Comparison of ENCODE assay signal across 8 cellular contexts in genomic region chr10:79149662-79150443, GRCh38.
DNase-seq lines count a peak whose midpoint lies in the region; ATAC-seq and TF ChIP-seq lines count a peak whose summit lies in the region.

No MANE protein-coding gene starts in this region.

- no peak overlapping the region for H3K4me3 ChIP-seq in AG04450 (ENCODE audit: low read depth, low read length)
- H3K4me3 ChIP-seq in WERI-Rb-1 (ENCODE audit: low read depth, low read length) = no peak overlapping the region
- H3K4me3 ChIP-seq in dorsolateral prefrontal cortex = no peak overlapping the region
- H3K4me3 ChIP-seq in thymus (ENCODE audit: low read length) = no peak overlapping the region

- ATAC-seq in GM19397 (IDR thresholded peaks at IDR 0.05; ENCODE audit: unreplicated experiment) (peak; percentile 88), GM21526 (IDR thresholded peaks at IDR 0.05; ENCODE audit: low FRiP score, unreplicated experiment) (no peak)

- CTCF ChIA-PET in AG04450 (lab: Charles Lee) = no interaction called here

- H3K4me1 ChIP-seq in thymus (ENCODE audit: control insufficient read depth, insufficient read depth, low read length) = peaks cover 42% of the 10 kb centered on the region

- POLR2A ChIA-PET in AG04450 (lab: Yijun Ruan, JAX) = interaction anchor here (0.6 to 1.0 kb wide), 2 partner anchors 8 to 13 kb away, joined by 3 to 5 read pairs; no protein-coding TSS in a partner anchor

- intact Hi-C loops in dorsolateral prefrontal cortex (cut with DNase I) = loop anchor here (2.0 to 5.0 kb wide), 4 partner anchors 42 to 178 kb away; no protein-coding TSS in a partner anchor

- 54% methylated on average over 27 of the region's 27 CpGs for WGBS in thymus

- H3K27ac ChIP-seq in AG04450 (ENCODE audit: low read depth, low read length) = peak overlapping the region; percentile 91
- peak overlapping the region; percentile 60 for H3K27ac ChIP-seq in WERI-Rb-1
- H3K27ac ChIP-seq in dorsolateral prefrontal cortex = peak overlapping the region in 55 of 59 donors; percentile 56 to 91 (median 83)
- H3K27ac ChIP-seq in thymus (ENCODE audit: low read depth) = peak overlapping the region; percentile 33

- H3K36me3 ChIP-seq in WERI-Rb-1 (no peaks in the 10 kb centered on the region), thymus (ENCODE audit: control insufficient read depth, insufficient read depth) (peaks cover 3% of the 10 kb centered on the region)

- DNase-seq in AG04450 (ENCODE audit: low read depth, low spot score) (no peak), HPDE6-E6E7 (ENCODE audit: extremely low spot score) (peak; percentile 49), WERI-Rb-1 (peak; percentile 54), dorsolateral prefrontal cortex (no peak), mucosa of gallbladder (ENCODE audit: low spot score) (peak; percentile 70)

- H3K27me3 ChIP-seq in AG04450 (ENCODE audit: control insufficient read depth, insufficient read depth, low read length) (no peaks in the 10 kb centered on the region), WERI-Rb-1 (ENCODE audit: insufficient read depth, low read depth, severe bottlenecking) (no peaks in the 10 kb centered on the region), dorsolateral prefrontal cortex (no peaks in the 10 kb centered on the region), thymus (ENCODE audit: control insufficient read depth, insufficient read depth) (no peaks in the 10 kb centered on the region)

- no peak for TF ChIP-seq CTCF in AG04450 (IDR thresholded peaks at IDR 0.05; ENCODE audit: low read depth, low read length)
- TF ChIP-seq CTCF in WERI-Rb-1 (IDR thresholded peaks at IDR 0.05; ENCODE audit: low read depth, low read length) = no peak
- no peak for TF ChIP-seq CTCF in dorsolateral prefrontal cortex (IDR thresholded peaks at IDR 0.05 in 54 of 56, conservative IDR thresholded peaks at IDR 0.05 in 2 of 56; ENCODE audit: low read depth in 1 of 56, partially characterized antibody in 56 of 56)

- no peaks in the 10 kb centered on the region for H3K9me3 ChIP-seq in AG04450 (ENCODE audit: control insufficient read depth, insufficient read depth, low read length)
- no peaks in the 10 kb centered on the region for H3K9me3 ChIP-seq in WERI-Rb-1 (ENCODE audit: severe bottlenecking)
- H3K9me3 ChIP-seq in thymus (ENCODE audit: control insufficient read depth) = no peaks in the 10 kb centered on the region

Comparison
In these comparisons a context has a peak if more than half of its experiments do, and no peak if none do; other contexts are left out.
1. DNase-seq: peak in HPDE6-E6E7 (single experiment), WERI-Rb-1 (single experiment) and mucosa of gallbladder (single experiment); none in AG04450 (single experiment) and dorsolateral prefrontal cortex (0 of 10).
2. H3K27ac ChIP-seq: peak in every context shown above with its lines; median percentile 91 in AG04450; 83 in dorsolateral prefrontal cortex; 60 in WERI-Rb-1; 33 in thymus.